ENCODE assay signal across 8 cellular contexts in genomic region chr7:11557627-11558026, GRCh38.
A peak's percentile ranks its signal among the peaks of the same experiment; 100 is the strongest.
DNase-seq lines count a peak whose midpoint lies in the region; ATAC-seq lines count a peak whose summit lies in the region.

No MANE protein-coding gene starts in this region.

- ATAC-seq in HG02981 (IDR thresholded peaks at IDR 0.05; ENCODE audit: unreplicated experiment) (peak; percentile 96), GM19324 (IDR thresholded peaks at IDR 0.05; ENCODE audit: low FRiP score, unreplicated experiment) (no peak)

- peak; percentile 56 to 59 for DNase-seq in SHP77 (lab: John Stamatoyannopoulos, UW)
- no peak for DNase-seq in SHP77 treated with DMSO at 0.1 percent for 48 hours (lab: John Stamatoyannopoulos, UW)
- DNase-seq in NOMO-1 (lab: John Stamatoyannopoulos, UW; ENCODE audit: unreplicated experiment in 2 of 2), result peak; percentile 93 to 95
- DNase-seq in foreskin melanocyte, result peak; percentile 60
- no peak for DNase-seq in hepatic stellate cell (ENCODE audit: low spot score)
- DNase-seq in 8988T, result no peak

Comparison
In these comparisons a context has a peak if more than half of its experiments do, and no peak if none do; other contexts are left out.
1. DNase-seq: peak in SHP77 (2 of 2), NOMO-1 (2 of 2) and foreskin melanocyte (single experiment); none in SHP77 treated with DMSO at 0.1 percent for 48 hours (single experiment), hepatic stellate cell (single experiment) and 8988T (single experiment).